In the genomic region with DNA sequence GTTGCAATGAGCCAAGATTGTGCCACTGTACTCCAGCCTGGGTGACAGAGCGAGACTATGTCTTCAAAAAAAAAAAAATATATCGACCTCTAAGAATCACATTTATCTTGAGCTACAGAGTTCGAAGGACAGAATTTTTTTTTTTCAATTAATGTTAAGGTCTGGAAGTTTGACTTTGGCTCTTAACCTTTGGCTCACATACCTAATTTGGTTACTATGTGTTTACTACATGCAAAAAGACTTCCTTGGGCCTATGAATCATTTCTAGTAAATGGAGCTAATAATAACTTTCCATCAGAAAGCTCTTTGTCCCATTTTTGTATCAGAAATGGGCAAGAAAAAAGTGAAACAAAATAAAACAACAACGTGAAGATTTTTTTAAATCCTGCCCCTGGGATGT, we compare ENCODE assay signal across 1 cellular context.
A peak's percentile ranks its signal among the peaks of the same experiment; 100 is the strongest.
TF ChIP-seq lines count a peak whose summit lies in the region.

No MANE protein-coding gene starts in this region.

TF ChIP-seq in SK-N-SH, 30 proteins besides CTCF, POLR2A, EP300 and RAD21 (continued from another document):
- TF ChIP-seq USF2 (IDR thresholded peaks at IDR 0.05; ENCODE audit: borderline replicate concordance, low read depth, low read length) (no peak), MAX (IDR thresholded peaks at IDR 0.05; ENCODE audit: low read depth) (no peak), TEAD4 (IDR thresholded peaks at IDR 0.05; ENCODE audit: borderline replicate concordance, insufficient read depth) (no peak), ELF1 (IDR thresholded peaks at IDR 0.05) (no peak), FOXJ3 (CRISPR knock-in tag; IDR thresholded peaks at IDR 0.05) (no peak), MXI1 (IDR thresholded peaks at IDR 0.05; ENCODE audit: low read depth, low read length) (no peak), FOXM1 (IDR thresholded peaks at IDR 0.05; ENCODE audit: low read depth) (no peak), RFX5 (IDR thresholded peaks at IDR 0.05; ENCODE audit: low read length) (no peak), FOSL2 (IDR thresholded peaks at IDR 0.05; ENCODE audit: borderline replicate concordance, low read depth) (peak; percentile 51; the same call in 1 of the 2 replicates), GABPA (IDR thresholded peaks at IDR 0.05; ENCODE audit: low read depth) (no peak), JUND (IDR thresholded peaks at IDR 0.05) (no peak), YY1 (IDR thresholded peaks at IDR 0.05; ENCODE audit: low read depth) (no peak), MEF2A (IDR thresholded peaks at IDR 0.05; ENCODE audit: borderline replicate concordance, low read depth) (peak; percentile 72; the same call in 1 of the 2 replicates), RXRA (IDR thresholded peaks at IDR 0.05; ENCODE audit: borderline replicate concordance, low read depth) (no peak), SIN3A (IDR thresholded peaks at IDR 0.05; ENCODE audit: borderline replicate concordance, low read depth, low read length) (no peak), CHD2 (IDR thresholded peaks at IDR 0.05; ENCODE audit: low read length, partially characterized antibody) (no peak), GATA2 (CRISPR knock-in tag; IDR thresholded peaks at IDR 0.05) (no peak), PBX3 (IDR thresholded peaks at IDR 0.05) (no peak), NFIC (IDR thresholded peaks at IDR 0.05; ENCODE audit: borderline replicate concordance) (peak; percentile 6; the same call in 1 of the 2 replicates), RCOR1 (IDR thresholded peaks at IDR 0.05; ENCODE audit: low read length) (no peak)
- TF ChIP-seq, protein P1, sequence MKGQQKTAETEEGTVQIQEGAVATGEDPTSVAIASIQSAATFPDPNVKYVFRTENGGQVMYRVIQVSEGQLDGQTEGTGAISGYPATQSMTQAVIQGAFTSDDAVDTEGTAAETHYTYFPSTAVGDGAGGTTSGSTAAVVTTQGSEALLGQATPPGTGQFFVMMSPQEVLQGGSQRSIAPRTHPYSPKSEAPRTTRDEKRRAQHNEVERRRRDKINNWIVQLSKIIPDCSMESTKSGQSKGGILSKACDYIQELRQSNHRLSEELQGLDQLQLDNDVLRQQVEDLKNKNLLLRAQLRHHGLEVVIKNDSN (IDR thresholded peaks at IDR 0.05; ENCODE audit: borderline replicate concordance, low read depth), result no peak
